In genomic region chr3:71305246-71306206, GRCh38 we compare ENCODE assay signal across 8 cellular contexts.
DNase-seq lines count a peak whose midpoint lies in the region; ATAC-seq and TF ChIP-seq lines count a peak whose summit lies in the region.

No MANE protein-coding gene starts in this region.

- H3K9ac ChIP-seq in trophoblast cell (ENCODE audit: low read length): no peak overlapping the region

- H3K27me3 ChIP-seq in A673 (replicated peaks; ENCODE audit: insufficient read depth, low read depth, low read length, poor library complexity) (no peaks in the 10 kb centered on the region), MG63 (no peaks in the 10 kb centered on the region), hepatocyte (no peaks in the 10 kb centered on the region), trophoblast cell (ENCODE audit: insufficient read depth, low read length) (no peaks in the 10 kb centered on the region)

- peaks cover 65% of the 10 kb centered on the region for H3K4me1 Mint-ChIP-seq in activated naive CD8-positive, alpha-beta T cell treated with anti-CD3 and anti-CD28 coated beads for 36 hours

- no peak overlapping the region for H4K91ac ChIP-seq in trophoblast cell (ENCODE audit: low read depth, low read length)

- H3K23ac ChIP-seq in trophoblast cell (ENCODE audit: low read length): no peak overlapping the region

- BruUV-seq in A673 (replicated peaks; lab: Mats Ljungman, UMichigan): no TSS peak

- H3K27ac ChIP-seq in A673 (ENCODE audit: low read depth, low read length, poor library complexity, severe bottlenecking): peak overlapping the region; percentile 88
- peak overlapping the region; percentile 93 for H3K27ac ChIP-seq in hepatocyte
- no peak overlapping the region for H3K27ac ChIP-seq in trophoblast cell (ENCODE audit: low read depth, low read length)

- H3K4ac ChIP-seq in trophoblast cell (ENCODE audit: low read depth, low read length): no peak overlapping the region

- H4K8ac ChIP-seq in trophoblast cell (ENCODE audit: low read depth, low read length): no peak overlapping the region

- H3K9me2 ChIP-seq in hepatocyte (replicated peaks; ENCODE audit: insufficient read depth): no peaks in the 10 kb centered on the region

- H3K36me3 Mint-ChIP-seq in activated naive CD8-positive, alpha-beta T cell treated with anti-CD3 and anti-CD28 coated beads for 36 hours: peaks cover 45% of the 10 kb centered on the region

- no peak overlapping the region for H4K12ac ChIP-seq in trophoblast cell (ENCODE audit: low read depth, low read length)

- H3K4me3 ChIP-seq in A673 (ENCODE audit: low read depth, low read length, poor library complexity, severe bottlenecking): peak overlapping the region; percentile 41
- peak overlapping the region; percentile 27 for H3K4me3 ChIP-seq in MG63
- H3K4me3 ChIP-seq in hepatocyte: peak overlapping the region; percentile 56
- H3K4me3 ChIP-seq in trophoblast cell (ENCODE audit: low read depth, low read length): no peak overlapping the region

- H3K27me3 Mint-ChIP-seq in activated naive CD8-positive, alpha-beta T cell treated with anti-CD3 and anti-CD28 coated beads for 36 hours: peaks cover 4% of the 10 kb centered on the region

- H3K4me3 Mint-ChIP-seq in activated naive CD8-positive, alpha-beta T cell treated with anti-CD3 and anti-CD28 coated beads for 36 hours: peak overlapping the region; percentile 97

- H3K79me2 ChIP-seq in hepatocyte (peaks cover 60% of the 10 kb centered on the region), trophoblast cell (ENCODE audit: control insufficient read depth, insufficient read depth, low read length, poor library complexity) (no peaks in the 10 kb centered on the region)

- POLR2A ChIA-PET in A673 (lab: Charles Lee; ENCODE audit: low non-redundant PET): no interaction called here

- peak overlapping the region; percentile 63 for H2AFZ ChIP-seq in hepatocyte
- no peak overlapping the region for H2AFZ ChIP-seq in trophoblast cell (ENCODE audit: insufficient read depth, low read length, poor library complexity)

- ATAC-seq in GM21447 (IDR thresholded peaks at IDR 0.05; ENCODE audit: unreplicated experiment) (no peak), HG03342 (IDR thresholded peaks at IDR 0.05; ENCODE audit: unreplicated experiment) (no peak)

- no peak overlapping the region for H2AK5ac ChIP-seq in trophoblast cell (ENCODE audit: low read length)

- no peaks in the 10 kb centered on the region for H4K20me1 ChIP-seq in hepatocyte (ENCODE audit: insufficient read depth, poor library complexity, severe bottlenecking)

- H3K79me1 ChIP-seq in trophoblast cell (ENCODE audit: low read length): no peaks in the 10 kb centered on the region

- no peak overlapping the region for H3K18ac ChIP-seq in trophoblast cell (ENCODE audit: low read length)

- no peak overlapping the region for H2BK120ac ChIP-seq in trophoblast cell (ENCODE audit: insufficient read depth, low read length, poor library complexity)

- intact Hi-C loops in A673 (cut with micrococcal nuclease; ENCODE audit: unreplicated experiment): loop anchor here (2.0 to 10.0 kb wide), 4 partner anchors 101 to 751 kb away; no protein-coding TSS in a partner anchor

- peak overlapping the region; percentile 77 for H3K4me2 ChIP-seq in hepatocyte
- peak overlapping the region; percentile 61 for H3K4me2 ChIP-seq in trophoblast cell (ENCODE audit: low read length)

- DNase-seq in A673 (ENCODE audit: low spot score) (peak; percentile 37), MG63 (peak; percentile 14), hepatocyte (ENCODE audit: low spot score) (peak; percentile 49), trophoblast cell (no peak), NOMO-1 treated with dmso at 0.1 percent for 144 hours (lab: John Stamatoyannopoulos, UW; ENCODE audit: unreplicated experiment) (no peak)
- DNase-seq in activated naive CD8-positive, alpha-beta T cell treated with anti-CD3 and anti-CD28 coated beads for 36 hours: no peak

- no peak for TF ChIP-seq CTCF in A673 (conservative IDR thresholded peaks at IDR 0.05; ENCODE audit: low read depth, low read length)
- no peak for TF ChIP-seq CTCF in hepatocyte (IDR thresholded peaks at IDR 0.05; ENCODE audit: poor library complexity)

- CTCF ChIA-PET in A673 (lab: Charles Lee): no interaction called here

- no peaks in the 10 kb centered on the region for H3K36me3 ChIP-seq in A673 (ENCODE audit: insufficient read depth, low read length, poor library complexity, severe bottlenecking)
- no peaks in the 10 kb centered on the region for H3K36me3 ChIP-seq in MG63
- no peaks in the 10 kb centered on the region for H3K36me3 ChIP-seq in hepatocyte (replicated peaks; ENCODE audit: insufficient read depth, low read depth)
- H3K36me3 ChIP-seq in trophoblast cell (ENCODE audit: control insufficient read depth in 1 of 2, insufficient read depth in 2 of 2, low read length in 2 of 2): no peaks in the 10 kb centered on the region

- H2BK5ac ChIP-seq in trophoblast cell (ENCODE audit: low read depth, low read length, poor library complexity): no peak overlapping the region

- H3K14ac ChIP-seq in trophoblast cell (ENCODE audit: low read length): no peak overlapping the region

- H3K27ac Mint-ChIP-seq in activated naive CD8-positive, alpha-beta T cell treated with anti-CD3 and anti-CD28 coated beads for 36 hours: peak overlapping the region; percentile 100

- H3K9me3 Mint-ChIP-seq in activated naive CD8-positive, alpha-beta T cell treated with anti-CD3 and anti-CD28 coated beads for 36 hours: no peaks in the 10 kb centered on the region

- H2BK12ac ChIP-seq in trophoblast cell (ENCODE audit: low read length): no peak overlapping the region

- no peaks in the 10 kb centered on the region for H3K9me3 ChIP-seq in A673 (ENCODE audit: low read depth, low read length, poor library complexity, severe bottlenecking)
- H3K9me3 ChIP-seq in MG63: no peaks in the 10 kb centered on the region
- H3K9me3 ChIP-seq in hepatocyte (ENCODE audit: low read depth): no peaks in the 10 kb centered on the region
- H3K9me3 ChIP-seq in trophoblast cell (ENCODE audit: insufficient read depth, low read depth, low read length): no peaks in the 10 kb centered on the region

- 8% methylated on average over 21 of the region's 21 CpGs for WGBS in hepatocyte (ENCODE audit: low lambda C conversion rate, missing lambda C conversion rate)
- WGBS in trophoblast cell (ENCODE audit: extremely low coverage, insufficient coverage, insufficient read length): no CpG with 5 or more reads among the region's 21 CpGs

- H3K4me1 ChIP-seq in A673 (ENCODE audit: insufficient read depth, low read length, poor library complexity, severe bottlenecking): peaks cover 42% of the 10 kb centered on the region
- H3K4me1 ChIP-seq in hepatocyte (ENCODE audit: insufficient read depth): peaks cover 52% of the 10 kb centered on the region
- H3K4me1 ChIP-seq in trophoblast cell (ENCODE audit: control insufficient read depth in 1 of 2, insufficient read depth in 2 of 2, low read length in 2 of 2): peaks cover 2 to 4% of the 10 kb centered on the region in 2 experiments

Comparison
In these comparisons a context has a peak if more than half of its experiments do, and no peak if none do; other contexts are left out.
1. DNase-seq: peak in A673 (single experiment), MG63 (single experiment) and hepatocyte (single experiment); none in activated naive CD8-positive, alpha-beta T cell treated with anti-CD3 and anti-CD28 coated beads for 36 hours (single experiment), trophoblast cell (0 of 2) and NOMO-1 treated with dmso at 0.1 percent for 144 hours (single experiment).